ENCODE assay signal across 1 cellular context in the genomic region with DNA sequence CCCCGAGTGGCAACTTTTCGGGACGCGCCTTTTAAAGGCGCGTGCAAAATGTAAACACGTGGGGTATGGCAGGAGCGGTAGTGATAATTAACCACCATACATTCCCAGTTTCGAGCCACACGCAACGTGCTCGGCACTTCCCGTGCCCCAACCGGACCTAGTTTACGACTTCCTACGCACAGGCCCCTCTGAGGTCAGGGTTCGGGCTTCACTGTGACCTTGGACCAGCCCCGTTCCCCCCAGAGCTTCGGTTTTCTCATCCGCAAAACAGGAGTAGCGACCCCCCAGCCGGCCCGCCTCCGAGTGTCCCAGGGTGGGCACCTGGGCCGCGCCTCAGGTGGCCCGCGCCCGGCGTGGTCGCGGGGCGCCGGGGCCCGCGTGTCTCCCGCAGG.
A peak's percentile ranks its signal among the peaks of the same experiment; 100 is the strongest.
TF ChIP-seq lines count a peak whose summit lies in the region.

No MANE protein-coding gene starts in this region.

TF ChIP-seq in K562, 482 proteins besides CTCF, POLR2A, EP300 and RAD21 (continued from another document):
- TF ChIP-seq ZFP36 (IDR thresholded peaks at IDR 0.05; ENCODE audit: low read depth, low read length, partially characterized antibody) (no peak), HBP1 (CRISPR knock-in tag; IDR thresholded peaks at IDR 0.05) (peak; percentile 70; the same call in 1 of the 2 replicates), XRCC5 (IDR thresholded peaks at IDR 0.05; ENCODE audit: low read depth, low read length) (0 out of 2 replicates have a peak, but pooled peaks have one; percentile 26), POLR2AphosphoS5 (IDR thresholded peaks at IDR 0.05; ENCODE audit: control insufficient read depth, insufficient read depth, low read depth, low read length) (no peak), HDAC6 (IDR thresholded peaks at IDR 0.05; ENCODE audit: low read depth, low read length) (no peak), CCNT2 (IDR thresholded peaks at IDR 0.05; ENCODE audit: borderline replicate concordance, extremely low read depth, insufficient read length, low read depth, low read length) (no peak), ZNF165 (CRISPR knock-in tag; IDR thresholded peaks at IDR 0.05; ENCODE audit: borderline replicate concordance) (no peak), ETV1 (tag; conservative IDR thresholded peaks at IDR 0.05; ENCODE audit: low read depth) (peak; percentile 42; the same call in 1 of the 2 replicates)
- TF ChIP-seq, protein P1, sequence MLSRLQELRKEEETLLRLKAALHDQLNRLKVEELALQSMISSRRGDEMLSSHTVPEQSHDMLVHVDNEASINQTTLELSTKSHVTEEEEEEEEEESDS (CRISPR knock-in tag; IDR thresholded peaks at IDR 0.05), result no peak
